Comparison of ENCODE assay signal across 8 cellular contexts in genomic region chr17:16491703-16492612, GRCh38. TPM values are rescaled to one million over a fixed set of nuclear protein-coding genes. Genes with fewer than 3 reads are reported as not detected.
DNase-seq lines count a peak whose midpoint lies in the region; ATAC-seq and TF ChIP-seq lines count a peak whose summit lies in the region.

A gene with protein sequence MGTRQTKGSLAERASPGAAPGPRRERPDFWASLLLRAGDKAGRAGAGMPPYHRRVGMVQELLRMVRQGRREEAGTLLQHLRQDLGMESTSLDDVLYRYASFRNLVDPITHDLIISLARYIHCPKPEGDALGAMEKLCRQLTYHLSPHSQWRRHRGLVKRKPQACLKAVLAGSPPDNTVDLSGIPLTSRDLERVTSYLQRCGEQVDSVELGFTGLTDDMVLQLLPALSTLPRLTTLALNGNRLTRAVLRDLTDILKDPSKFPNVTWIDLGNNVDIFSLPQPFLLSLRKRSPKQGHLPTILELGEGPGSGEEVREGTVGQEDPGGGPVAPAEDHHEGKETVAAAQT (minus strand): TSS chr17:16492193. CDS start chr17:16491990, 203 bp downstream.

- POLR2A ChIA-PET in GM10248 (lab: Yijun Ruan, JAX): no interaction called here

- peak within 1 kb of the TSS; percentile 44 for H3K4me3 ChIP-seq in WERI-Rb-1 (ENCODE audit: low read depth, low read length)

- H3K36me3 ChIP-seq in WERI-Rb-1: no peaks in the 10 kb centered on the region

- peak within 1 kb of the TSS; percentile 66 for H3K27ac ChIP-seq in WERI-Rb-1

- no peaks in the 10 kb centered on the region for H3K27me3 ChIP-seq in WERI-Rb-1 (ENCODE audit: insufficient read depth, low read depth, severe bottlenecking)

- intact Hi-C loops in left colon (cut with DNase I, micrococcal nuclease): no loop called here

- CTCF ChIA-PET in GM10248 (lab: Yijun Ruan, JAX): no interaction called here

- DNase-seq in GM10248 (ENCODE audit: extremely low spot score) (peak; percentile 83), HuH-7 (ENCODE audit: low spot score) (peak; percentile 56), WERI-Rb-1 (peak; percentile 53), left colon (peak in 1 of 2 donors; percentile 65), NCI-H526 treated with DMSO at 0.1 percent for 48 hours (lab: John Stamatoyannopoulos, UW) (no peak)
- peak; percentile 30 for DNase-seq in central memory CD4-positive, alpha-beta T cell
- peak; percentile 56 to 64 for DNase-seq in stimulated activated CD4-positive, alpha-beta T cell treated with anti-CD3 and anti-CD28 coated beads, Interleukin-2, amount 100 ng/mL, for 24 hours

- no peaks in the 10 kb centered on the region for H3K9me3 ChIP-seq in WERI-Rb-1 (ENCODE audit: severe bottlenecking)

- no peak for TF ChIP-seq CTCF in GM10248 (IDR thresholded peaks at IDR 0.05; ENCODE audit: control extremely low read depth, extremely low read depth, low read depth, missing control alignments)
- TF ChIP-seq CTCF in WERI-Rb-1 (IDR thresholded peaks at IDR 0.05; ENCODE audit: low read depth, low read length): 0 out of 2 replicates have a peak, but pooled peaks have one; percentile 13

- peak; percentile 64 for ATAC-seq in left colon
- ATAC-seq in HG03135 (IDR thresholded peaks at IDR 0.05; ENCODE audit: unreplicated experiment): no peak

RNA-seq across cellular contexts. Expression of the gene that starts here (rescaled TPM):
- total RNA-seq in left colon: 10 to 100 TPM; 62.3 to 75.3 TPM
